In genomic region chr6:121559611-121560269, GRCh38 we compare ENCODE assay signal across 8 cellular contexts.
"Had no signal": no experiment of that assay in that cellular context is flagged by ENCODE, and none has a peak within 500 bp of the region (broad histone marks: within the 10 kb centered on the region; RNA-seq: fewer than 3 reads in every experiment).

No MANE protein-coding gene starts in this region.

- ATAC-seq: HCT116, K562 had no signal

- H3K4me1 ChIP-seq: HAP-1 had no signal

- H3K27ac ChIP-seq: GM23248 had no signal

- FAIRE-seq: HTR-8/SVneo, K562 had no signal

- H3K4me3 ChIP-seq: GM23248, HAP-1, K562 had no signal

- H3K36me3 ChIP-seq: HAP-1 had no signal

- DNase-seq: GM23248, H7, IMR-90, KG1 had no signal

- H2AFZ ChIP-seq: GM23248 had no signal

- H3K9me3 ChIP-seq: HAP-1 had no signal

- H3K9ac ChIP-seq: GM23248 had no signal
